16 cellular contexts compared by ENCODE assay signal in the genomic region with DNA sequence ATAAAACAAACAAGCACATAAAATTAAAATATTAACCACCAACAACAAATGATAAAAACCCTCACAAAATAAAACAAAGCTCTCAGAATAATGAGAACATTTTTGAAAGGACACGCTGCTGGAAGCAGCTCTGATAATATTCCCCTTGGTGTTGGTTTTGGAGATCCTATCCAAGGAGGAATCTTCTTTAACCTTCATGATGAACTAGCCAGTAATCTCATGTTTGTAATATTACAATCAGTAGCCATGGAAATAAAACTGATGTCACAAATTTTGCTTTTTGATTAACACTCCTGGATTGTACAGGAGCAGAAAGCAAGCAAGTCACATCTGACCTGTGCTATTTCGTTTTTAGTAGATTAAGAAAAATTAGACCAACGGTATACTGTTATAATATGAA.
DNase-seq lines count a peak whose midpoint lies in the region; ATAC-seq and TF ChIP-seq lines count a peak whose summit lies in the region.
"Had no signal": no experiment of that assay in that cellular context is flagged by ENCODE, and none has a peak within 500 bp of the region (broad histone marks: within the 10 kb centered on the region; RNA-seq: fewer than 3 reads in every experiment).

No MANE protein-coding gene starts in this region.

- H2BK20ac ChIP-seq in IMR-90 (ENCODE audit: low read depth, low read length), result 0 out of 2 replicates have a peak overlapping the region, but pooled peaks have one; percentile 29

- H2AFZ ChIP-seq in GM23248, result no peak overlapping the region
- no peak overlapping the region for H2AFZ ChIP-seq in IMR-90 (replicated peaks; ENCODE audit: low read length, poor library complexity)

- no peak overlapping the region for H3K4me3 ChIP-seq in GM23248
- H3K4me3 ChIP-seq in IMR-90 (ENCODE audit: insufficient read depth, low read depth, low read length), result no peak overlapping the region
- H3K4me3 ChIP-seq in testis, result no peak overlapping the region
- H3K4me3 ChIP-seq: BLaER1, GM12878 had no signal

- H4K91ac ChIP-seq in IMR-90 (ENCODE audit: insufficient read depth, low read depth, low read length), result no peak overlapping the region

- peak overlapping the region; percentile 45; the same call in 1 of the 2 replicates for H3K9ac ChIP-seq in GM23248
- H3K9ac ChIP-seq in IMR-90 (ENCODE audit: low read depth, low read length), result no peak overlapping the region
- H3K9ac ChIP-seq: BLaER1 had no signal

- H4K20me1 ChIP-seq in GM23248 (ENCODE audit: insufficient read depth) (no peaks in the 10 kb centered on the region), IMR-90 (ENCODE audit: insufficient read depth, low read length) (no peaks in the 10 kb centered on the region)
- H4K20me1 ChIP-seq: BLaER1 had no signal

- H3K79me2 ChIP-seq in GM23248 (ENCODE audit: insufficient read depth), result no peaks in the 10 kb centered on the region; the same call in 1 of the 2 replicates

- H3K4ac ChIP-seq in IMR-90 (ENCODE audit: low read depth, low read length), result no peak overlapping the region

- no peak for ATAC-seq in IMR-90 (ENCODE audit: low read depth)
- no peak for ATAC-seq in GM18870 (IDR thresholded peaks at IDR 0.05; ENCODE audit: unreplicated experiment)
- ATAC-seq: PC-3 had no signal

- H3K56ac ChIP-seq in IMR-90 (ENCODE audit: extremely low read depth, insufficient read depth, low read length), result no peak overlapping the region

- H3K27ac ChIP-seq in GM23248 (peak overlapping the region; percentile 43), IMR-90 (ENCODE audit: insufficient read depth, low read length) (no peak overlapping the region), testis (peak overlapping the region; percentile 51 to 73)
- H3K27ac ChIP-seq: BLaER1 had no signal

- intact Hi-C loops in IMR-90 (cut with micrococcal nuclease), result loop anchor here (5.0 kb wide), 3 partner anchors 351 to 766 kb away; partner anchors contain the start of gene SCFD2
- intact Hi-C loops in testis (cut with DNase I; ENCODE audit: low total_unique reads), result no loop called here

- in situ Hi-C loops in GM23248 (cut with MboI) (loop anchor here (10.0 to 25.0 kb wide), 4 partner anchors 346 to 1209 kb away; partner anchors contain the start of genes PDGFRA and SCFD2), IMR-90 (cut with MboI; ENCODE audit: low sequenced_read_pairs) (loop anchor here (5.0 to 25.0 kb wide), 3 partner anchors 889 to 1211 kb away; partner anchors contain the start of genes CHIC2 and PDGFRA)

- H3K79me1 ChIP-seq in IMR-90 (ENCODE audit: low read depth in 1 of 2, low read length in 2 of 2), result peaks cover 6 to 22% of the 10 kb centered on the region in 2 experiments; a peak in 2 of 4 replicates

- no TSS peak for BruUV-seq in IMR-90 (replicated peaks; lab: Mats Ljungman, UMichigan)

- H2AK5ac ChIP-seq in IMR-90 (ENCODE audit: low read depth, low read length), result no peak overlapping the region

- H3K36me3 ChIP-seq in GM23248 (ENCODE audit: low read depth), result no peaks in the 10 kb centered on the region
- H3K36me3 ChIP-seq in IMR-90 (ENCODE audit: control insufficient read depth, insufficient read depth, low read length), result no peaks in the 10 kb centered on the region
- no peaks in the 10 kb centered on the region for H3K36me3 ChIP-seq in testis (ENCODE audit: low read depth, missing control alignments)
- H3K36me3 ChIP-seq: BLaER1 had no signal

- H2BK5ac ChIP-seq in IMR-90 (ENCODE audit: low read depth, low read length, poor library complexity, severe bottlenecking), result peak overlapping the region; percentile 37

- H2BK15ac ChIP-seq in IMR-90 (ENCODE audit: low read depth, low read length), result no peak overlapping the region

- peak overlapping the region; percentile 9; the same call in 1 of the 2 replicates for H3K18ac ChIP-seq in IMR-90 (ENCODE audit: low read depth, low read length)

- H4K5ac ChIP-seq in IMR-90 (ENCODE audit: low read depth, low read length), result no peak overlapping the region

- no peak overlapping the region for H2AK9ac ChIP-seq in IMR-90 (replicated peaks; ENCODE audit: low read depth, low read length, poor library complexity)

- TF ChIP-seq CTCF in IMR-90 (conservative IDR thresholded peaks at IDR 0.05; ENCODE audit: low read depth, low read length) (no peak), testis (IDR thresholded peaks at IDR 0.05) (no peak)

- dilution Hi-C loops in IMR-90 (cut with HindIII; ENCODE audit: low sequenced_read_pairs, unreplicated experiment), result no loop called here

- peak overlapping the region; percentile 23 for H3K4me2 ChIP-seq in GM23248 (ENCODE audit: unreplicated experiment)
- no peak overlapping the region for H3K4me2 ChIP-seq in IMR-90 (ENCODE audit: low read depth, low read length)
- H3K4me2 ChIP-seq: BLaER1 had no signal

- H3K27me3 ChIP-seq in GM23248 (replicated peaks; ENCODE audit: insufficient read depth), result no peaks in the 10 kb centered on the region
- H3K27me3 ChIP-seq in IMR-90 (ENCODE audit: control insufficient read depth, insufficient read depth, low read length), result no peaks in the 10 kb centered on the region
- H3K27me3 ChIP-seq in testis, result no peaks in the 10 kb centered on the region
- H3K27me3 ChIP-seq: BLaER1 had no signal

- CTCF ChIA-PET in IMR-90 (lab: Yijun Ruan, JAX), result interaction anchor here (0.9 to 1.7 kb wide), 4 partner anchors 331 to 1202 kb away, joined by 3 to 5 read pairs (median 4); no protein-coding TSS in a partner anchor

- peaks cover 3% of the 10 kb centered on the region; the same call in 1 of the 2 replicates for H3K9me1 ChIP-seq in IMR-90 (ENCODE audit: insufficient read depth, low read length)

- H3F3A ChIP-seq in GM23248 (ENCODE audit: insufficient read depth), result peaks cover 51% of the 10 kb centered on the region

- peak overlapping the region; percentile 49; the same call in 1 of the 2 replicates for H2BK120ac ChIP-seq in IMR-90 (ENCODE audit: low read depth, low read length)

- H3K14ac ChIP-seq in IMR-90 (replicated peaks; ENCODE audit: low read depth, low read length), result no peak overlapping the region; the same call in 1 of the 2 replicates

- peak overlapping the region in 1 of 2 experiments; percentile 12; a peak in 1 of 4 replicates for H4K8ac ChIP-seq in IMR-90 (ENCODE audit: low read depth in 2 of 2, low read length in 2 of 2)

- no peak overlapping the region for H3K23ac ChIP-seq in IMR-90 (ENCODE audit: low read depth, low read length)

- no peak for TF ChIP-seq RAD21 in IMR-90 (IDR thresholded peaks at IDR 0.05; ENCODE audit: low read length)

- TF ChIP-seq POLR2A in IMR-90 (IDR thresholded peaks at IDR 0.05; ENCODE audit: low read depth, low read length) (no peak), testis (IDR thresholded peaks at IDR 0.05) (no peak)

- H3K4me1 ChIP-seq in GM23248 (ENCODE audit: insufficient read depth) (peaks cover 78% of the 10 kb centered on the region), IMR-90 (ENCODE audit: control insufficient read depth, insufficient read depth, low read length) (peaks cover 29% of the 10 kb centered on the region), testis (peaks cover 56% of the 10 kb centered on the region)

- no peaks in the 10 kb centered on the region for H3K9me3 ChIP-seq in GM23248 (ENCODE audit: low read depth)
- H3K9me3 ChIP-seq in IMR-90 (ENCODE audit: control insufficient read depth, insufficient read depth, low read length), result no peaks in the 10 kb centered on the region
- H3K9me3 ChIP-seq in testis, result no peaks in the 10 kb centered on the region
- H3K9me3 ChIP-seq: BLaER1, Caco-2 had no signal

- peak; percentile 23 for DNase-seq in GM23248
- no peak for DNase-seq in IMR-90
- peak; percentile 18 for DNase-seq in kidney tubule cell (ENCODE audit: low spot score)
- DNase-seq in testis, result no peak
- no peak for DNase-seq in DMS153 (lab: John Stamatoyannopoulos, UW)
- no peak for DNase-seq in activated CD4-positive, CD25-positive, alpha-beta regulatory T cell treated with anti-CD3 and anti-CD28 coated beads, Interleukin-2, amount 50 U/mL, for 72 hours
- DNase-seq: CD4-positive, alpha-beta T cell; DND-41; NCI-H187; NCI-H2107; Right ventricle myocardium superior had no signal

- WGBS in GM23248 (ENCODE audit: low coverage in 1 of 2, low lambda C conversion rate in 2 of 2, missing lambda C conversion rate in 2 of 2), 2 experiments, result 46 to 47% methylated on average over 3 of the region's 3 CpGs
- WGBS in IMR-90 (ENCODE audit: extremely low coverage in 2 of 2, insufficient read length in 1 of 2), 2 experiments, result no CpG with 5 or more reads among the region's 3 CpGs
- WGBS in testis, 2 donors, result 40 to 50% methylated on average over 3 of the region's 3 CpGs

- H3K9me2 ChIP-seq in GM23248 (ENCODE audit: insufficient read depth), result no peaks in the 10 kb centered on the region

- POLR2A ChIA-PET in IMR-90 (lab: Charles Lee; ENCODE audit: unreplicated experiment), result interaction anchor here (0.5 kb wide), 1 partner anchor 1213 kb away, joined by 3 read pairs; the partner anchor contains the start of gene PDGFRA

TF ChIP-seq in IMR-90, 13 proteins besides CTCF, POLR2A, EP300 and RAD21:
- TF ChIP-seq USF2 (IDR thresholded peaks at IDR 0.05; ENCODE audit: low read depth, low read length) (no peak), CHD1 (IDR thresholded peaks at IDR 0.05; ENCODE audit: low read depth, low read length) (no peak), MAZ (IDR thresholded peaks at IDR 0.05; ENCODE audit: borderline replicate concordance, low read depth, low read length) (no peak), MXI1 (IDR thresholded peaks at IDR 0.05; ENCODE audit: borderline replicate concordance, low read depth, low read length) (no peak), FOS (IDR thresholded peaks at IDR 0.05; ENCODE audit: low read depth, low read length) (no peak), RFX5 (IDR thresholded peaks at IDR 0.05; ENCODE audit: low read depth, low read length) (no peak), RCOR1 (IDR thresholded peaks at IDR 0.05; ENCODE audit: insufficient replicate concordance, low read length) (no peak)

Comparison
In these comparisons a context has a peak if more than half of its experiments do, and no peak if none do; other contexts are left out.
1. DNase-seq: peak in GM23248 (single experiment) and kidney tubule cell (single experiment); none in IMR-90 (single experiment), testis (single experiment), DMS153 (single experiment) and activated CD4-positive, CD25-positive, alpha-beta regulatory T cell treated with anti-CD3 and anti-CD28 coated beads, Interleukin-2, amount 50 U/mL, for 72 hours (single experiment).